In genomic region chr3:182782149-182782548, GRCh38 we compare ENCODE assay signal across 24 cellular contexts. TPM values are rescaled to one million over a fixed set of nuclear protein-coding genes. Genes with fewer than 3 reads are reported as not detected.
A peak's percentile ranks its signal among the peaks of the same experiment; 100 is the strongest.
DNase-seq lines count a peak whose midpoint lies in the region; ATAC-seq and TF ChIP-seq lines count a peak whose summit lies in the region.
"Had no signal": no experiment of that assay in that cellular context is flagged by ENCODE, and none has a peak within 500 bp of the region (broad histone marks: within the 10 kb centered on the region; RNA-seq: fewer than 3 reads in every experiment).

No MANE protein-coding gene starts in this region.

- no peaks in the 10 kb centered on the region for H3K36me3 ChIP-seq in tibial artery
- H3K36me3 ChIP-seq: BE2C, HAP-1, heart right ventricle, right atrium auricular region, upper lobe of left lung had no signal

- TF ChIP-seq CTCF in tibial artery (IDR thresholded peaks at IDR 0.05): no peak
- TF ChIP-seq CTCF in foreskin fibroblast (IDR thresholded peaks at IDR 0.05; ENCODE audit: low read depth, low read length): no peak

- no peak overlapping the region for H3K27ac ChIP-seq in tibial artery
- H3K27ac ChIP-seq: epithelial cell of prostate, heart right ventricle, right atrium auricular region, upper lobe of left lung had no signal

- peak; percentile 53 for ATAC-seq in GM18508 (IDR thresholded peaks at IDR 0.05; ENCODE audit: insufficient read depth, unreplicated experiment)
- ATAC-seq in GM19395 (IDR thresholded peaks at IDR 0.05; ENCODE audit: unreplicated experiment): peak; percentile 66
- peak; percentile 49 for ATAC-seq in HG02885 (IDR thresholded peaks at IDR 0.05; ENCODE audit: poor library complexity, unreplicated experiment)
- peak; percentile 68 for ATAC-seq in HG03571 (IDR thresholded peaks at IDR 0.05; ENCODE audit: unreplicated experiment)
- ATAC-seq: activated T-helper 17 cell treated with anti-CD3 and anti-CD28 coated beads, Interleukin-2, amount 50 U/mL, for 72 hours; heart right ventricle; K562 had no signal

- peaks cover 0 to 3% (median 0%) of the 10 kb centered on the region in 4 donors for H3K4me1 ChIP-seq in tibial artery
- H3K4me1 ChIP-seq: BE2C, HAP-1, heart right ventricle, right atrium auricular region, upper lobe of left lung had no signal

- peaks cover 0 to under 1% (median 0%) of the 10 kb centered on the region in 3 donors for H3K9me3 ChIP-seq in tibial artery
- H3K9me3 ChIP-seq: BE2C, HAP-1, right atrium auricular region, upper lobe of left lung had no signal

- no peak overlapping the region for H3K4me3 ChIP-seq in tibial artery
- H3K4me3 ChIP-seq in foreskin fibroblast (ENCODE audit: low read depth in 1 of 2, low read length in 2 of 2): no peak overlapping the region
- H3K4me3 ChIP-seq: HAP-1, heart right ventricle, K562, right atrium auricular region, upper lobe of left lung had no signal

- DNase-seq in occipital lobe (lab: John Stamatoyannopoulos, UW): no peak
- no peak for DNase-seq in tibial artery
- DNase-seq in foreskin fibroblast: no peak
- DNase-seq in NCI-H510A treated with DMSO at 0.1 percent for 48 hours (lab: John Stamatoyannopoulos, UW): no peak
- DNase-seq: activated CD4-positive, alpha-beta T cell treated with anti-CD3 and anti-CD28 coated beads, Interleukin-2, amount 50 U/mL, for 1 hour; BE2C; DMS79 treated with DMSO at 0.1 percent for 48 hours; heart right ventricle; naive B cell; NCI-H146; NCI-H2171 treated with DMSO at 0.1 percent for 48 hours; NCI-H69; stimulated activated CD4-positive, alpha-beta T cell treated with anti-CD3 and anti-CD28 coated beads, Interleukin-12 subunit alpha, Interleukin-12 subunit beta, amount 100 ng/mL, for 4 hours; T-helper 9 cell; upper lobe of left lung had no signal

- H3K27me3 ChIP-seq in tibial artery: peaks cover 0 to 23% of the 10 kb centered on the region in 2 donors
- H3K27me3 ChIP-seq: right atrium auricular region, upper lobe of left lung had no signal

- intact Hi-C loops in tibial artery (cut with DNase I; ENCODE audit: low total_unique reads): no loop called here

RNA-seq across cellular contexts. Expression of gene ATP11B, which starts 11.2 kb away (rescaled TPM):
- 117 TPM for total RNA-seq in occipital lobe
